15 cellular contexts compared by ENCODE assay signal in genomic region chr10:75129537-75129936, GRCh38. TPM values are rescaled to one million over a fixed set of nuclear protein-coding genes. Genes with fewer than 3 reads are reported as not detected.
DNase-seq lines count a peak whose midpoint lies in the region; ATAC-seq, FAIRE-seq and TF ChIP-seq lines count a peak whose summit lies in the region.
"Had no signal": no experiment of that assay in that cellular context is flagged by ENCODE, and none has a peak within 500 bp of the region (broad histone marks: within the 10 kb centered on the region; RNA-seq: fewer than 3 reads in every experiment).

No MANE protein-coding gene starts in this region.

- DNase-seq in CD4-positive, CD25-positive, alpha-beta regulatory T cell: no peak
- DNase-seq in GM19239 (ENCODE audit: insufficient read length, low spot score) (no peak), activated B cell treated with CpG ODN at 0.5 μM for 24 hours (no peak), naive B cell (peak; percentile 27), HPDE6-E6E7 (ENCODE audit: extremely low spot score) (no peak), NCI-H2029 treated with DMSO at 0.1 percent for 48 hours (lab: John Stamatoyannopoulos, UW) (no peak), right cardiac atrium (no peak), AG20443 (ENCODE audit: low spot score) (no peak)
- DNase-seq: Calu3, DMS 273 treated with DMSO at 0.1 percent for 48 hours, GM23248, H7 had no signal

- TF ChIP-seq CTCF in activated B cell treated with CpG ODN at 0.5 μM for 24 hours (IDR thresholded peaks at IDR 0.05): no peak

- H3K27me3 ChIP-seq in CD4-positive, CD25-positive, alpha-beta regulatory T cell (ENCODE audit: control insufficient read depth, insufficient read depth, low read length): no peaks in the 10 kb centered on the region
- no peaks in the 10 kb centered on the region for H3K27me3 ChIP-seq in right cardiac atrium (ENCODE audit: control insufficient read depth, insufficient read depth)

- no peaks in the 10 kb centered on the region for H3K9me3 ChIP-seq in CD4-positive, CD25-positive, alpha-beta regulatory T cell (ENCODE audit: control insufficient read depth in 2 of 2, low read length in 2 of 2)
- no peaks in the 10 kb centered on the region for H3K9me3 ChIP-seq in right cardiac atrium (ENCODE audit: control insufficient read depth, low read length)

- ATAC-seq in CD4-positive, CD25-positive, alpha-beta regulatory T cell (ENCODE audit: low read depth in 2 of 2): no peak
- ATAC-seq in activated B cell treated with CpG ODN at 0.5 μM for 24 hours (ENCODE audit: low read depth) (no peak), naive B cell (ENCODE audit: low read depth in 2 of 2) (peak; percentile 56 to 65), right cardiac atrium (no peak)
- ATAC-seq: K562 had no signal

- CTCF ChIA-PET in activated B cell treated with CpG ODN at 0.5 μM for 24 hours (lab: Charles Lee): interaction anchor here (0.7 kb wide), 1 partner anchor 506 kb away, joined by 3 read pairs; no protein-coding TSS in a partner anchor

- H3K27ac Mint-ChIP-seq in CD4-positive, CD25-positive, alpha-beta regulatory T cell: peak overlapping the region; percentile 22 to 81 (median 80)
- H3K27ac Mint-ChIP-seq in activated B cell treated with CpG ODN at 0.5 μM for 24 hours (peak overlapping the region; percentile 93), naive B cell (peak overlapping the region; percentile 99 to 100 (median 100))

- no peak overlapping the region for H3K27ac ChIP-seq in CD4-positive, CD25-positive, alpha-beta regulatory T cell (ENCODE audit: insufficient read depth, low read length, poor library complexity, severe bottlenecking)
- no peak overlapping the region for H3K27ac ChIP-seq in right cardiac atrium (ENCODE audit: low read length)
- H3K27ac ChIP-seq: GM23248 had no signal

- intact Hi-C loops in activated B cell treated with CpG ODN at 0.5 μM for 24 hours (cut with micrococcal nuclease): loop anchor here (1.0 to 5.0 kb wide), 3 partner anchors 18 to 83 kb away; partner anchors contain the start of genes SAMD8 and VDAC2
- intact Hi-C loops in right cardiac atrium (cut with DNase I): no loop called here

- peaks cover 19% of the 10 kb centered on the region for H3K36me3 Mint-ChIP-seq in CD4-positive, CD25-positive, alpha-beta regulatory T cell
- H3K36me3 Mint-ChIP-seq in activated B cell treated with CpG ODN at 0.5 μM for 24 hours (ENCODE audit: low read depth): peaks cover 24% of the 10 kb centered on the region
- peaks cover 0 to 4% of the 10 kb centered on the region in 2 donors for H3K36me3 Mint-ChIP-seq in naive B cell

- peaks cover 38 to 57% (median 41%) of the 10 kb centered on the region in 4 donors for H3K4me1 Mint-ChIP-seq in CD4-positive, CD25-positive, alpha-beta regulatory T cell
- peaks cover 54% of the 10 kb centered on the region for H3K4me1 Mint-ChIP-seq in activated B cell treated with CpG ODN at 0.5 μM for 24 hours
- H3K4me1 Mint-ChIP-seq in naive B cell: peaks cover 41 to 60% (median 49%) of the 10 kb centered on the region in 3 donors

- POLR2A ChIA-PET in activated B cell treated with CpG ODN at 0.5 μM for 24 hours (lab: Charles Lee): interaction anchor here (1.0 to 1.9 kb wide), 2 partner anchors 18 to 81 kb away, joined by 3 to 13 read pairs; partner anchors contain the start of genes SAMD8 and VDAC2

- 63% methylated on average over 1 of the region's 1 CpG for WGBS in right cardiac atrium

- H3K27me3 Mint-ChIP-seq in CD4-positive, CD25-positive, alpha-beta regulatory T cell: no peaks in the 10 kb centered on the region
- H3K27me3 Mint-ChIP-seq in activated B cell treated with CpG ODN at 0.5 μM for 24 hours (no peaks in the 10 kb centered on the region), naive B cell (no peaks in the 10 kb centered on the region)

- H3K4me3 Mint-ChIP-seq in CD4-positive, CD25-positive, alpha-beta regulatory T cell: peak overlapping the region in 1 of 4 donors; percentile 27
- H3K4me3 Mint-ChIP-seq in activated B cell treated with CpG ODN at 0.5 μM for 24 hours: peak overlapping the region; percentile 72
- H3K4me3 Mint-ChIP-seq in naive B cell: peak overlapping the region in 7 of 8 donors; percentile 20 to 88 (median 76)
- H3K4me3 Mint-ChIP-seq: CD14-positive monocyte had no signal

- no peak overlapping the region for H3K4me3 ChIP-seq in CD4-positive, CD25-positive, alpha-beta regulatory T cell (ENCODE audit: low read depth, low read length)
- no peak overlapping the region for H3K4me3 ChIP-seq in right cardiac atrium (ENCODE audit: low read length)
- H3K4me3 ChIP-seq: GM23248, K562 had no signal

- H3K9me3 Mint-ChIP-seq in CD4-positive, CD25-positive, alpha-beta regulatory T cell: peaks cover 0 to 4% (median 0%) of the 10 kb centered on the region in 7 donors
- H3K9me3 Mint-ChIP-seq in activated B cell treated with CpG ODN at 0.5 μM for 24 hours: peaks cover 3% of the 10 kb centered on the region
- H3K9me3 Mint-ChIP-seq in naive B cell: no peaks in the 10 kb centered on the region
- H3K9me3 Mint-ChIP-seq: CD14-positive monocyte had no signal

- peak; percentile 14 for FAIRE-seq in GM19239 (lab: Jason Lieb, UNC)
- FAIRE-seq: A204.1, K562 had no signal

- peaks cover 31% of the 10 kb centered on the region for H3K4me1 ChIP-seq in CD4-positive, CD25-positive, alpha-beta regulatory T cell (ENCODE audit: control insufficient read depth, insufficient read depth, low read length, poor library complexity, severe bottlenecking)
- peaks cover 3% of the 10 kb centered on the region for H3K4me1 ChIP-seq in right cardiac atrium (ENCODE audit: control insufficient read depth, insufficient read depth, low read length)

- H3K36me3 ChIP-seq in CD4-positive, CD25-positive, alpha-beta regulatory T cell (ENCODE audit: control insufficient read depth, insufficient read depth, low read length): peaks cover 11% of the 10 kb centered on the region

RNA-seq across cellular contexts. Expression of gene SAMD8, which starts 18.1 kb away (rescaled TPM):
- 36.9 TPM for total RNA-seq in CD4-positive, CD25-positive, alpha-beta regulatory T cell
- polyA plus RNA-seq in CD4-positive, CD25-positive, alpha-beta regulatory T cell: 1 to 10 TPM; 6.5 to 8.0 (median 7.7) TPM
- 25.8 and 29.1 TPM in 2 replicates for total RNA-seq in activated B cell treated with CpG ODN at 0.5 μM for 24 hours
- polyA plus RNA-seq in naive B cell (ENCODE audit: low read depth in 6 of 6): 10 to 100 TPM; 11.9 to 20.1 (median 15.6) TPM
- total RNA-seq in right cardiac atrium: 10 to 100 TPM; 21.4 to 26.7 (median 24.5) TPM
- 8.8 TPM for polyA plus RNA-seq in right cardiac atrium

Comparison
In these comparisons a context has a peak if more than half of its experiments do, and no peak if none do; other contexts are left out.
1. ATAC-seq: peak in naive B cell (2 of 2); none in CD4-positive, CD25-positive, alpha-beta regulatory T cell (0 of 2), activated B cell treated with CpG ODN at 0.5 μM for 24 hours (single experiment) and right cardiac atrium (0 of 2).
2. Peak in every context shown above with its lines, with median percentiles within 50 percentile points of each other: H3K27ac Mint-ChIP-seq.